In genomic region chr6:30005482-30005881, GRCh38 we compare ENCODE assay signal across 14 cellular contexts. TPM values are rescaled to one million over a fixed set of nuclear protein-coding genes. Genes with fewer than 3 reads are reported as not detected.
DNase-seq lines count a peak whose midpoint lies in the region; ATAC-seq and TF ChIP-seq lines count a peak whose summit lies in the region.
"Had no signal": no experiment of that assay in that cellular context is flagged by ENCODE, and none has a peak within 500 bp of the region (broad histone marks: within the 10 kb centered on the region; RNA-seq: fewer than 3 reads in every experiment).

No MANE protein-coding gene starts in this region.

- TF ChIP-seq CTCF in coronary artery (IDR thresholded peaks at IDR 0.05) (no peak), foreskin fibroblast (IDR thresholded peaks at IDR 0.05; ENCODE audit: low read depth, low read length) (no peak), thyroid gland (IDR thresholded peaks at IDR 0.05) (no peak), upper lobe of left lung (IDR thresholded peaks at IDR 0.05) (no peak)

- intact Hi-C loops in thyroid gland (cut with DNase I) = no loop called here

- no peak overlapping the region for H3K27ac Mint-ChIP-seq in activated T-cell treated with anti-CD3 and anti-CD28 coated beads, Interleukin-2, amount 50 U/mL, for 24 hours
- peak overlapping the region; percentile 84 for H3K27ac Mint-ChIP-seq in stimulated activated effector memory CD8-positive, alpha-beta T cell treated with anti-CD3 and anti-CD28 coated beads, Interleukin-12 subunit alpha, Interleukin-12 subunit beta, amount 100 ng/mL, for 72 hours
- H3K27ac Mint-ChIP-seq: activated T-helper 2 cell treated with anti-CD3 and anti-CD28 coated beads, Interferon-gamma antibody, Interleukin-2, Interleukin-4, amounts not matched to agents 10 μg/mL and 5 μg/mL and 100 μg/mL, durations not matched to agents 14 hours and 24 hours and 36 hours had no signal

- peaks cover 10% of the 10 kb centered on the region for H3K36me3 Mint-ChIP-seq in activated T-cell treated with anti-CD3 and anti-CD28 coated beads, Interleukin-2, amount 50 U/mL, for 24 hours (ENCODE audit: low read depth)
- peaks cover 9% of the 10 kb centered on the region for H3K36me3 Mint-ChIP-seq in stimulated activated effector memory CD8-positive, alpha-beta T cell treated with anti-CD3 and anti-CD28 coated beads, Interleukin-12 subunit alpha, Interleukin-12 subunit beta, amount 100 ng/mL, for 72 hours

- H3K27me3 Mint-ChIP-seq in activated T-cell treated with anti-CD3 and anti-CD28 coated beads, Interleukin-2, amount 50 U/mL, for 24 hours = peaks cover 49% of the 10 kb centered on the region

- TF ChIP-seq POLR2A in thyroid gland (IDR thresholded peaks at IDR 0.05) (no peak), upper lobe of left lung (IDR thresholded peaks at IDR 0.05) (no peak)

- H3K36me3 ChIP-seq in thyroid gland = no peaks in the 10 kb centered on the region
- no peaks in the 10 kb centered on the region for H3K36me3 ChIP-seq in upper lobe of left lung

- no peak for ATAC-seq in stimulated activated effector memory CD8-positive, alpha-beta T cell treated with anti-CD3 and anti-CD28 coated beads, Interleukin-12 subunit alpha, Interleukin-12 subunit beta, amount 100 ng/mL, for 72 hours
- ATAC-seq in upper lobe of left lung (ENCODE audit: low FRiP score in 2 of 2) = no peak

- H3K9me3 Mint-ChIP-seq in activated T-cell treated with anti-CD3 and anti-CD28 coated beads, Interleukin-2, amount 50 U/mL, for 24 hours = no peaks in the 10 kb centered on the region
- no peaks in the 10 kb centered on the region for H3K9me3 Mint-ChIP-seq in stimulated activated effector memory CD8-positive, alpha-beta T cell treated with anti-CD3 and anti-CD28 coated beads, Interleukin-12 subunit alpha, Interleukin-12 subunit beta, amount 100 ng/mL, for 72 hours
- H3K9me3 Mint-ChIP-seq: activated T-helper 2 cell treated with anti-CD3 and anti-CD28 coated beads, Interferon-gamma antibody, Interleukin-2, Interleukin-4, amounts not matched to agents 10 μg/mL and 5 μg/mL and 100 μg/mL, durations not matched to agents 14 hours and 24 hours and 36 hours; dendritic cell treated with granulocyte-macrophage colony-stimulating factor and Interleukin-4, amounts not matched to agents 40 ng/mL and 50 ng/mL, for 4 days had no signal

- H3K27ac ChIP-seq in coronary artery (no peak overlapping the region), thyroid gland (no peak overlapping the region), upper lobe of left lung (no peak overlapping the region)

- H3K4me3 Mint-ChIP-seq in activated T-cell treated with anti-CD3 and anti-CD28 coated beads, Interleukin-2, amount 50 U/mL, for 24 hours = peak overlapping the region; percentile 66
- H3K4me3 Mint-ChIP-seq in stimulated activated effector memory CD8-positive, alpha-beta T cell treated with anti-CD3 and anti-CD28 coated beads, Interleukin-12 subunit alpha, Interleukin-12 subunit beta, amount 100 ng/mL, for 72 hours = peak overlapping the region; percentile 73

- no peak for TF ChIP-seq EP300 in upper lobe of left lung (IDR thresholded peaks at IDR 0.05)

- peaks cover 13 to 14% of the 10 kb centered on the region in 2 donors for H3K4me1 ChIP-seq in thyroid gland
- H3K4me1 ChIP-seq in upper lobe of left lung = peaks cover 5 to 16% (median 13%) of the 10 kb centered on the region in 4 donors

- H3K27me3 ChIP-seq in thyroid gland (no peaks in the 10 kb centered on the region), upper lobe of left lung (peaks cover 0 to 3% (median 1%) of the 10 kb centered on the region in 4 donors)

- no peak for DNase-seq in activated T-cell treated with anti-CD3 and anti-CD28 coated beads, Interleukin-2, amount 50 U/mL, for 24 hours
- no peak for DNase-seq in activated T-cell treated with anti-CD3 and anti-CD28 coated beads for 4 hours
- peak; percentile 13 for DNase-seq in MV-4-11 (lab: John Stamatoyannopoulos, UW)
- no peak for DNase-seq in coronary artery (ENCODE audit: low spot score)
- no peak for DNase-seq in stimulated activated effector memory CD8-positive, alpha-beta T cell treated with anti-CD3 and anti-CD28 coated beads, Interleukin-12 subunit alpha, Interleukin-12 subunit beta, amount 100 ng/mL, for 72 hours (ENCODE audit: low spot score in 2 of 2)
- no peak for DNase-seq in foreskin fibroblast
- no peak for DNase-seq in thyroid gland
- DNase-seq in upper lobe of left lung = no peak
- DNase-seq: GDM1, NCI-H1105 treated with DMSO at 0.1 percent for 48 hours, T-helper 9 cell had no signal

- WGBS in thyroid gland, 2 donors = 93 to 94% methylated on average over 3 of the region's 3 CpGs
- WGBS in upper lobe of left lung, 2 donors = 90 to 94% methylated on average over 3 of the region's 3 CpGs

- peaks cover 18% of the 10 kb centered on the region for H3K4me1 Mint-ChIP-seq in activated T-cell treated with anti-CD3 and anti-CD28 coated beads, Interleukin-2, amount 50 U/mL, for 24 hours (ENCODE audit: low read depth)
- peaks cover 21% of the 10 kb centered on the region for H3K4me1 Mint-ChIP-seq in stimulated activated effector memory CD8-positive, alpha-beta T cell treated with anti-CD3 and anti-CD28 coated beads, Interleukin-12 subunit alpha, Interleukin-12 subunit beta, amount 100 ng/mL, for 72 hours

- H3K9me3 ChIP-seq in thyroid gland = no peaks in the 10 kb centered on the region
- no peaks in the 10 kb centered on the region for H3K9me3 ChIP-seq in upper lobe of left lung
- H3K9me3 ChIP-seq: esophagus muscularis mucosa had no signal

- H3K4me3 ChIP-seq in coronary artery (peak overlapping the region; percentile 76), foreskin fibroblast (ENCODE audit: low read depth in 1 of 2, low read length in 2 of 2) (no peak overlapping the region), thyroid gland (replicated peaks in 1 of 3) (no peak overlapping the region), upper lobe of left lung (no peak overlapping the region)

RNA-seq across cellular contexts. Expression of gene POLR1H, which starts 55.6 kb away (rescaled TPM):
- 10 to 100 TPM in 2 of 4 donors, 1 to 10 TPM in 2; 9.3 to 26.5 (median 12.2) TPM for total RNA-seq in thyroid gland
- 10 to 100 TPM; 14.9 to 23.6 (median 19.7) TPM for total RNA-seq in upper lobe of left lung
